ENCODE assay signal across 18 cellular contexts in the genomic region with DNA sequence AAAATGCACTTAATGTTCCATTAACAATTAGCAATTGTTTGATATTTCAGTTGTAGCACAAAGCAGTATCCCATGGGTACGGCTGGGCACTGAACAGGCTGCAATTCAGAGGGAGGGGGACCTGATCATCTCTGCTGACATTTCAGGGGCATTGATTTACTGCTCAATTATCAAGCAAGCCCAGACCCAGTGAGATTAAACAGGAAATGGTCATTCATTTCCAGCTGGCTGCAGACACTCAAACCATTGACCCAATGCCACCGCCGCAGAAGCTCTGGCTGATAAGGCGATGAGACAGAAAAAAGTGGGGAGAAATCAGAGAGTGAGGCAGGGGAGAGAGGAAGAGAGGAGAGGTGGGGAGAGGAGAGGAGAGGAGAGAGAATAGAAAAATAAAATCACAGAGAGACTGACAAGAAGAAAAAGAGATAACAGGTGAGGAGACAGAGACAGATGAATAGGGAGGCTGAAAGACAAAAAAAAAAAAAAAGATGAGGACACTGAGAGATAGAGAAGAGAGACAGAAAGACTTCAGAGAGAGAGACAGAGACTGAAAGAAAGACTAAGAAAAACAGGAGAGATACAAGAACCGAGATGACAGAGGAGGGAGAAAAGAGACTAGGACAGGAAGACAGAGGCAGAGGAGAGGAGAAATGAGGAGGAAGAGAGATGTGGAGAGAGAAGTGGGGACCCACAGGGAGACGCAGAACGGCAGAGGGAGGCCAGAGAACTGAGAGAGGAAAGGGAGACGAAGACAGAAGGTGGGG. TPM values are rescaled to one million over a fixed set of nuclear protein-coding genes. Genes with fewer than 3 reads are reported as not detected.
A peak's percentile ranks its signal among the peaks of the same experiment; 100 is the strongest.
DNase-seq lines count a peak whose midpoint lies in the region; ATAC-seq, FAIRE-seq and TF ChIP-seq lines count a peak whose summit lies in the region.
"Had no signal": no experiment of that assay in that cellular context is flagged by ENCODE, and none has a peak within 500 bp of the region (broad histone marks: within the 10 kb centered on the region; RNA-seq: fewer than 3 reads in every experiment).

No MANE protein-coding gene starts in this region.

- POLR2A ChIA-PET in A673 (lab: Charles Lee; ENCODE audit: low non-redundant PET) = no interaction called here
- POLR2A ChIA-PET in HEK293 (lab: Yijun Ruan, JAX) = no interaction called here

- 34 to 46% methylated on average over 8 of the region's 8 CpGs for WGBS in aorta, 2 donors

- H3K4me3 Mint-ChIP-seq in astrocyte (ENCODE audit: unreplicated experiment) (peak overlapping the region; percentile 83), mesothelial cell of epicardium (peak overlapping the region; percentile 67)

- peak overlapping the region; percentile 79 for H2AFZ ChIP-seq in astrocyte (ENCODE audit: low read depth, low read length)

- CTCF ChIA-PET in A673 (lab: Charles Lee) = no interaction called here
- CTCF ChIA-PET in HEK293 (lab: Yijun Ruan, JAX) = no interaction called here

- ATAC-seq in GM18909 (IDR thresholded peaks at IDR 0.05; ENCODE audit: poor library complexity, unreplicated experiment) (no peak), GM18867 (IDR thresholded peaks at IDR 0.05; ENCODE audit: unreplicated experiment) (no peak), GM18861 (IDR thresholded peaks at IDR 0.05; ENCODE audit: unreplicated experiment) (no peak), aorta (ENCODE audit: low FRiP score) (no peak)
- ATAC-seq: gastrocnemius medialis had no signal

- BruUV-seq in A673 (replicated peaks; lab: Mats Ljungman, UMichigan) = no TSS peak

- no peak for FAIRE-seq in astrocyte (lab: Jason Lieb, UNC)
- FAIRE-seq: small intestine had no signal

- H3K9ac ChIP-seq in astrocyte (ENCODE audit: low read length) = peak overlapping the region; percentile 41

- H3K36me3 Mint-ChIP-seq in astrocyte (ENCODE audit: low read depth, unreplicated experiment) = peaks cover 2% of the 10 kb centered on the region
- no peaks in the 10 kb centered on the region for H3K36me3 Mint-ChIP-seq in mesothelial cell of epicardium

- H3K27me3 Mint-ChIP-seq in astrocyte (ENCODE audit: low read depth, unreplicated experiment) (peaks cover 53% of the 10 kb centered on the region), mesothelial cell of epicardium (ENCODE audit: low read depth) (peaks cover 90% of the 10 kb centered on the region)

- H3K36me3 ChIP-seq in A673 (ENCODE audit: insufficient read depth, low read length, poor library complexity, severe bottlenecking) (no peaks in the 10 kb centered on the region), HEK293 (ENCODE audit: control insufficient read depth in 2 of 2, insufficient read depth in 1 of 2, low read length in 2 of 2) (no peaks in the 10 kb centered on the region), astrocyte (ENCODE audit: insufficient read depth, low read length) (no peaks in the 10 kb centered on the region), aorta (ENCODE audit: control insufficient read depth in 1 of 2, insufficient read depth in 2 of 2, low read length in 1 of 2) (no peaks in the 10 kb centered on the region)
- H3K36me3 ChIP-seq: gastrocnemius medialis, uterus had no signal

- H3K9me3 ChIP-seq in A673 (ENCODE audit: low read depth, low read length, poor library complexity, severe bottlenecking) (no peaks in the 10 kb centered on the region), HEK293 (ENCODE audit: control insufficient read depth, insufficient read depth, low read depth, low read length) (no peaks in the 10 kb centered on the region), astrocyte (ENCODE audit: insufficient read depth, low read depth, low read length) (no peaks in the 10 kb centered on the region), aorta (ENCODE audit: control insufficient read depth, low read length) (no peaks in the 10 kb centered on the region)
- H3K9me3 ChIP-seq: gastrocnemius medialis, uterus had no signal

- H3K27me3 ChIP-seq in A673 (replicated peaks; ENCODE audit: insufficient read depth, low read depth, low read length, poor library complexity) = peaks cover 49% of the 10 kb centered on the region
- peaks cover 26% of the 10 kb centered on the region for H3K27me3 ChIP-seq in astrocyte (ENCODE audit: insufficient read depth, low read length)
- no peaks in the 10 kb centered on the region for H3K27me3 ChIP-seq in aorta (ENCODE audit: control insufficient read depth in 1 of 2, insufficient read depth in 2 of 2, low read length in 1 of 2)
- H3K27me3 ChIP-seq: uterus had no signal

- H3K27ac ChIP-seq in A673 (ENCODE audit: low read depth, low read length, poor library complexity, severe bottlenecking) = no peak overlapping the region
- H3K27ac ChIP-seq in HEK293 (ENCODE audit: extremely low read depth, low read depth, low read length) = no peak overlapping the region
- no peak overlapping the region for H3K27ac ChIP-seq in astrocyte (ENCODE audit: low read depth, low read length)
- H3K27ac ChIP-seq in aorta (ENCODE audit: low read depth in 1 of 2, low read length in 2 of 2) = no peak overlapping the region
- H3K27ac ChIP-seq: gastrocnemius medialis, uterus had no signal

- TF ChIP-seq CTCF in A673 (conservative IDR thresholded peaks at IDR 0.05; ENCODE audit: low read depth, low read length) (no peak), HEK293 (tag by site-specific recombination; IDR thresholded peaks at IDR 0.05) (no peak), astrocyte (IDR thresholded peaks at IDR 0.05; ENCODE audit: insufficient read depth, low read depth, low read length) (no peak), mesothelial cell of epicardium (IDR thresholded peaks at IDR 0.05; ENCODE audit: unreplicated experiment) (no peak)

- intact Hi-C loops in A673 (cut with micrococcal nuclease; ENCODE audit: unreplicated experiment) (no loop called here), aorta (cut with DNase I) (no loop called here)

- no peaks in the 10 kb centered on the region for H3K79me2 ChIP-seq in astrocyte (ENCODE audit: insufficient read depth, low read length)

- peaks cover 1% of the 10 kb centered on the region for H3K4me1 Mint-ChIP-seq in astrocyte (ENCODE audit: low read depth, unreplicated experiment)
- peaks cover 10% of the 10 kb centered on the region for H3K4me1 Mint-ChIP-seq in mesothelial cell of epicardium

- peaks cover 13% of the 10 kb centered on the region for H3K4me1 ChIP-seq in A673 (ENCODE audit: insufficient read depth, low read length, poor library complexity, severe bottlenecking)
- H3K4me1 ChIP-seq in HEK293 (ENCODE audit: control insufficient read depth, insufficient read depth, low read length) = no peaks in the 10 kb centered on the region
- peaks cover 4% of the 10 kb centered on the region for H3K4me1 ChIP-seq in astrocyte (ENCODE audit: insufficient read depth, low read length)
- H3K4me1 ChIP-seq in aorta (ENCODE audit: control insufficient read depth in 1 of 2, insufficient read depth in 2 of 2, low read length in 2 of 2) = no peaks in the 10 kb centered on the region
- H3K4me1 ChIP-seq: gastrocnemius medialis had no signal

- peaks cover 4% of the 10 kb centered on the region for H3K9me3 Mint-ChIP-seq in astrocyte (ENCODE audit: unreplicated experiment)
- H3K9me3 Mint-ChIP-seq in mesothelial cell of epicardium = no peaks in the 10 kb centered on the region

- DNase-seq in A673 (ENCODE audit: low spot score) (no peak), astrocyte (ENCODE audit: low read depth) (no peak), mesothelial cell of epicardium (ENCODE audit: low spot score in 2 of 2, unreplicated experiment in 2 of 2) (no peak), aorta (no peak)
- DNase-seq: activated naive CD4-positive, alpha-beta T cell treated with Interleukin-2 at 50 U/mL for 16 hours; gastrocnemius medialis; NCI-H446; SIG-M5; small intestine; uterus had no signal

- peak overlapping the region; percentile 45 for H3K4me3 ChIP-seq in A673 (ENCODE audit: low read depth, low read length, poor library complexity, severe bottlenecking)
- H3K4me3 ChIP-seq in HEK293 (ENCODE audit: low read depth, low read length) = peak overlapping the region; percentile 37; the same call in 1 of the 2 replicates
- H3K4me3 ChIP-seq in astrocyte (ENCODE audit: insufficient read depth, low read depth, low read length) = peak overlapping the region; percentile 52
- no peak overlapping the region for H3K4me3 ChIP-seq in aorta (ENCODE audit: low read length in 2 of 2)

- H4K20me1 ChIP-seq in astrocyte (ENCODE audit: insufficient read depth, low read length) = no peaks in the 10 kb centered on the region

- H3K4me2 ChIP-seq in astrocyte (ENCODE audit: low read length) = peak overlapping the region; percentile 90

- H3K27ac Mint-ChIP-seq in astrocyte (ENCODE audit: unreplicated experiment) = no peak overlapping the region
- no peak overlapping the region for H3K27ac Mint-ChIP-seq in mesothelial cell of epicardium
- H3K27ac Mint-ChIP-seq: CD14-positive monocyte had no signal

TF ChIP-seq in HEK293, 187 proteins besides CTCF, POLR2A, EP300 and RAD21 (continues in another document):
- TF ChIP-seq ZNF311 (tag by site-specific recombination; IDR thresholded peaks at IDR 0.05; ENCODE audit: borderline replicate concordance) = no peak
- no peak for TF ChIP-seq ZNF830 (tag by site-specific recombination; IDR thresholded peaks at IDR 0.05; ENCODE audit: low read depth)
- no peak for TF ChIP-seq ZNF629 (tag by site-specific recombination; IDR thresholded peaks at IDR 0.05)
- no peak for TF ChIP-seq ZNF324 (tag by site-specific recombination; IDR thresholded peaks at IDR 0.05)
- TF ChIP-seq ZNF747 (tag by site-specific recombination; IDR thresholded peaks at IDR 0.05) = no peak
- no peak for TF ChIP-seq MYNN (tag by site-specific recombination; IDR thresholded peaks at IDR 0.05; ENCODE audit: borderline replicate concordance)
- TF ChIP-seq ZNF701 (tag by site-specific recombination; IDR thresholded peaks at IDR 0.05) = no peak
- no peak for TF ChIP-seq ZSCAN16 (tag by site-specific recombination; IDR thresholded peaks at IDR 0.05)
- TF ChIP-seq ZNF544 (tag by site-specific recombination; IDR thresholded peaks at IDR 0.05) = no peak
- no peak for TF ChIP-seq ZNF2 (tag by site-specific recombination; IDR thresholded peaks at IDR 0.05)
- TF ChIP-seq ZNF530 (tag by site-specific recombination; IDR thresholded peaks at IDR 0.05; ENCODE audit: low read depth) = no peak
- TF ChIP-seq, protein P1, sequence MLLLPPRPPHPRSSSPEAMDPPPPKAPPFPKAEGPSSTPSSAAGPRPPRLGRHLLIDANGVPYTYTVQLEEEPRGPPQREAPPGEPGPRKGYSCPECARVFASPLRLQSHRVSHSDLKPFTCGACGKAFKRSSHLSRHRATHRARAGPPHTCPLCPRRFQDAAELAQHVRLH (tag by site-specific recombination; IDR thresholded peaks at IDR 0.05) = no peak
- no peak for TF ChIP-seq ZNF677 (tag by site-specific recombination; IDR thresholded peaks at IDR 0.05)
- no peak for TF ChIP-seq ZNF664 (tag by site-specific recombination; IDR thresholded peaks at IDR 0.05)
- no peak for TF ChIP-seq ZNF501 (tag by site-specific recombination; IDR thresholded peaks at IDR 0.05)
- TF ChIP-seq ZSCAN23 (tag by site-specific recombination; IDR thresholded peaks at IDR 0.05) = no peak

RNA-seq across cellular contexts. Expression of a gene that starts 1.0 kb away (rescaled TPM):
- total RNA-seq in A673 (2021) = 0.06 TPM in 1 of 2 replicates, not detected in the other
- 0.14 TPM in 1 of 2 replicates, not detected in the other for total RNA-seq in astrocyte
- 0.09 to 0.18 TPM (median 0.11 TPM) in 3 replicates for total RNA-seq in mesothelial cell of epicardium
- under 1 TPM in 1 of 2 donors, not detected in 1; 0.15 TPM for total RNA-seq in aorta
- not detected for polyA plus RNA-seq in aorta
- total RNA-seq: dermis microvascular lymphatic vessel endothelial cell, LHCN-M2, mesenteric fat pad had no signal

Comparison
In these comparisons a context has a peak if more than half of its experiments do, and no peak if none do; other contexts are left out.
1. H3K4me3 ChIP-seq: peak in A673 (single experiment), HEK293 (single experiment) and astrocyte (single experiment); none in aorta (0 of 2).